22 cellular contexts compared by ENCODE assay signal in the genomic region with DNA sequence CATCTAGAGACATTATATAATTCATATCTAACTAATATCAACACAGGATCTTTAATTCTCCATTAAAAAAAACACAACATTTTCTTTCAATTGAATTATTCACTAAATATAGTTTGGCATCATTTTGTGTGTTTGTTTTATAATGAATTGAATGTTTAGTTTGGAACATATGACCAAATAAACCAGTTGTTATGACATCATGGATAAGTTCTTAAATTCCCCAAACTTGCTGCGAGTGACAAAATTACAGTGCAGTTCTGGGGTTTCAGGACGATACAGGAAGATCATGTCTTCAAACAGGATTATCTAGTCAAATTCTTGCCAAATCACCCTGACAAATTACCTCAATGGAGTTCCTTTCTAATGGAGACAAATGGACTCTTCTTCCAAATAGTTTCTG.
DNase-seq lines count a peak whose midpoint lies in the region; ATAC-seq, FAIRE-seq and TF ChIP-seq lines count a peak whose summit lies in the region.
"Had no signal": no experiment of that assay in that cellular context is flagged by ENCODE, and none has a peak within 500 bp of the region (broad histone marks: within the 10 kb centered on the region; RNA-seq: fewer than 3 reads in every experiment).

No MANE protein-coding gene starts in this region.

- DNase-seq in NCI-H82 (lab: John Stamatoyannopoulos, UW) (peak; percentile 13), NCI-H82 treated with DMSO at 0.1 percent for 48 hours (lab: John Stamatoyannopoulos, UW; ENCODE audit: unreplicated experiment) (no peak), endothelial cell of umbilical vein (ENCODE audit: low read depth, low spot score) (no peak), neural progenitor cell (ENCODE audit: low spot score) (no peak), G401 (ENCODE audit: low spot score) (no peak), thyroid gland (no peak)
- no peak for DNase-seq in stimulated activated effector memory CD8-positive, alpha-beta T cell treated with anti-CD3 and anti-CD28 coated beads, Interleukin-12 subunit alpha, Interleukin-12 subunit beta, amount 100 ng/mL, for 72 hours (ENCODE audit: low spot score in 2 of 2)
- DNase-seq: C1 segment of cervical spinal cord; Calu3; CD4-positive, alpha-beta memory T cell; COR-L47; DND-41; GDM1; H9; HFFc6 had no signal

- TF ChIP-seq POLR2A in endothelial cell of umbilical vein (IDR thresholded peaks at IDR 0.05; ENCODE audit: low read depth, low read length): no peak
- TF ChIP-seq POLR2A in thyroid gland (IDR thresholded peaks at IDR 0.05): no peak

- in situ Hi-C loops in G401 (cut with HindIII; ENCODE audit: low sequenced_read_pairs): no loop called here

- H3K4me2 ChIP-seq in endothelial cell of umbilical vein (ENCODE audit: insufficient read depth, low read length): no peak overlapping the region
- H3K4me2 ChIP-seq in neural progenitor cell: no peak overlapping the region
- H3K4me2 ChIP-seq: A549, GM23338 had no signal

- 76 to 82% methylated on average over 2 of the region's 2 CpGs for WGBS in thyroid gland, 2 donors

- peaks cover 6% of the 10 kb centered on the region for H3K4me1 Mint-ChIP-seq in neural progenitor cell
- no peaks in the 10 kb centered on the region for H3K4me1 Mint-ChIP-seq in stimulated activated effector memory CD8-positive, alpha-beta T cell treated with anti-CD3 and anti-CD28 coated beads, Interleukin-12 subunit alpha, Interleukin-12 subunit beta, amount 100 ng/mL, for 72 hours
- H3K4me1 Mint-ChIP-seq: CD4-positive, alpha-beta memory T cell; GM23338; H9 had no signal

- FAIRE-seq in A204.1 (lab: Jason Lieb, UNC) (peak; percentile 9), endothelial cell of umbilical vein (lab: Jason Lieb, UNC) (peak; percentile 15)
- FAIRE-seq: A549, GM12878, GM19239 had no signal

- H3K4me3 ChIP-seq in endothelial cell of umbilical vein (replicated peaks in 1 of 3; ENCODE audit: insufficient read depth in 1 of 3, low read depth in 1 of 3, low read length in 3 of 3): no peak overlapping the region
- no peak overlapping the region for H3K4me3 ChIP-seq in neural progenitor cell
- H3K4me3 ChIP-seq in thyroid gland (replicated peaks in 1 of 3): no peak overlapping the region
- H3K4me3 ChIP-seq: A549, GM12878, GM23338 had no signal

- TF ChIP-seq CTCF in endothelial cell of umbilical vein (IDR thresholded peaks at IDR 0.05; ENCODE audit: extremely low read depth in 1 of 2, insufficient read depth in 1 of 2, low read depth in 1 of 2, low read length in 2 of 2) (no peak), neural progenitor cell (IDR thresholded peaks at IDR 0.05) (no peak), thyroid gland (IDR thresholded peaks at IDR 0.05) (no peak)

- no peaks in the 10 kb centered on the region for H3K27me3 Mint-ChIP-seq in neural progenitor cell (ENCODE audit: insufficient read depth, low read depth)

- H3K79me2 ChIP-seq in endothelial cell of umbilical vein (ENCODE audit: control insufficient read depth, insufficient read depth, low read length): no peaks in the 10 kb centered on the region
- no peaks in the 10 kb centered on the region for H3K79me2 ChIP-seq in neural progenitor cell (ENCODE audit: low read depth)

- BruUV-seq in endothelial cell of umbilical vein (replicated peaks; lab: Mats Ljungman, UMichigan): no TSS peak

- H3K9me3 ChIP-seq in endothelial cell of umbilical vein (replicated peaks; ENCODE audit: control insufficient read depth, insufficient read depth, low read length) (no peaks in the 10 kb centered on the region), neural progenitor cell (ENCODE audit: low read depth) (no peaks in the 10 kb centered on the region), thyroid gland (no peaks in the 10 kb centered on the region)
- H3K9me3 ChIP-seq: A549 had no signal

- no peaks in the 10 kb centered on the region for H3F3A ChIP-seq in neural progenitor cell (ENCODE audit: low read depth)

- no peaks in the 10 kb centered on the region for H4K20me1 ChIP-seq in endothelial cell of umbilical vein (replicated peaks; ENCODE audit: control insufficient read depth, extremely low read depth, insufficient read depth, low read length)
- no peaks in the 10 kb centered on the region for H4K20me1 ChIP-seq in neural progenitor cell (ENCODE audit: low read depth)

- dilution Hi-C loops in endothelial cell of umbilical vein (cut with MboI; ENCODE audit: extremely low pct_ligation_motif_present, low sequenced_read_pairs): no loop called here

- POLR2A ChIA-PET in endothelial cell of umbilical vein (lab: Charles Lee): no interaction called here

- H3K9me3 Mint-ChIP-seq in neural progenitor cell: no peaks in the 10 kb centered on the region
- no peaks in the 10 kb centered on the region for H3K9me3 Mint-ChIP-seq in stimulated activated effector memory CD8-positive, alpha-beta T cell treated with anti-CD3 and anti-CD28 coated beads, Interleukin-12 subunit alpha, Interleukin-12 subunit beta, amount 100 ng/mL, for 72 hours
- H3K9me3 Mint-ChIP-seq: CD4-positive, alpha-beta memory T cell; GM23338; H9; HFFc6 had no signal

- no peaks in the 10 kb centered on the region for H3K9me1 ChIP-seq in endothelial cell of umbilical vein (replicated peaks; ENCODE audit: control insufficient read depth, extremely low read depth, insufficient read depth, low read length)

- no peaks in the 10 kb centered on the region for H3K27me3 ChIP-seq in endothelial cell of umbilical vein (ENCODE audit: control insufficient read depth in 2 of 2, insufficient read depth in 2 of 2, low read length in 2 of 2)
- no peaks in the 10 kb centered on the region for H3K27me3 ChIP-seq in neural progenitor cell
- no peaks in the 10 kb centered on the region for H3K27me3 ChIP-seq in thyroid gland

- no peak overlapping the region for H3K4me3 Mint-ChIP-seq in neural progenitor cell
- H3K4me3 Mint-ChIP-seq in stimulated activated effector memory CD8-positive, alpha-beta T cell treated with anti-CD3 and anti-CD28 coated beads, Interleukin-12 subunit alpha, Interleukin-12 subunit beta, amount 100 ng/mL, for 72 hours: no peak overlapping the region
- H3K4me3 Mint-ChIP-seq: CD4-positive, alpha-beta memory T cell; GM23338; H9; HFFc6 had no signal

- CTCF ChIA-PET in endothelial cell of umbilical vein (lab: Charles Lee): no interaction called here

- H3K4me1 ChIP-seq in endothelial cell of umbilical vein (ENCODE audit: control insufficient read depth, extremely low read depth, insufficient read depth, low read length): no peaks in the 10 kb centered on the region
- no peaks in the 10 kb centered on the region for H3K4me1 ChIP-seq in neural progenitor cell
- no peaks in the 10 kb centered on the region for H3K4me1 ChIP-seq in thyroid gland
- H3K4me1 ChIP-seq: A549 had no signal

- no peak for ATAC-seq in stimulated activated effector memory CD8-positive, alpha-beta T cell treated with anti-CD3 and anti-CD28 coated beads, Interleukin-12 subunit alpha, Interleukin-12 subunit beta, amount 100 ng/mL, for 72 hours
- ATAC-seq: A549, GM12878, GM23338, HCT116 had no signal

- no peaks in the 10 kb centered on the region for H3K36me3 ChIP-seq in endothelial cell of umbilical vein (ENCODE audit: control insufficient read depth in 2 of 2, extremely low read depth in 1 of 2, insufficient read depth in 2 of 2, low read length in 2 of 2)
- no peaks in the 10 kb centered on the region for H3K36me3 ChIP-seq in neural progenitor cell
- H3K36me3 ChIP-seq in thyroid gland: no peaks in the 10 kb centered on the region

- no peak overlapping the region for H3K27ac Mint-ChIP-seq in neural progenitor cell
- H3K27ac Mint-ChIP-seq in stimulated activated effector memory CD8-positive, alpha-beta T cell treated with anti-CD3 and anti-CD28 coated beads, Interleukin-12 subunit alpha, Interleukin-12 subunit beta, amount 100 ng/mL, for 72 hours: no peak overlapping the region
- H3K27ac Mint-ChIP-seq: CD4-positive, alpha-beta memory T cell; GM23338; H9; HFFc6 had no signal

- intact Hi-C loops in endothelial cell of umbilical vein (cut with micrococcal nuclease) (no loop called here), thyroid gland (cut with DNase I) (no loop called here)

- H2AFZ ChIP-seq in endothelial cell of umbilical vein (ENCODE audit: low read depth, low read length) (no peak overlapping the region), neural progenitor cell (replicated peaks) (peak overlapping the region; percentile 28)
- H2AFZ ChIP-seq: GM23338 had no signal

- no peak overlapping the region for H3K27ac ChIP-seq in endothelial cell of umbilical vein (ENCODE audit: insufficient read depth, low read depth, low read length)
- H3K27ac ChIP-seq in neural progenitor cell: no peak overlapping the region
- H3K27ac ChIP-seq in thyroid gland: no peak overlapping the region
- H3K27ac ChIP-seq: 22Rv1, A549 had no signal

- H3K9ac ChIP-seq in endothelial cell of umbilical vein (replicated peaks; ENCODE audit: extremely low read depth, insufficient read depth, low read length): no peak overlapping the region
- no peak overlapping the region for H3K9ac ChIP-seq in neural progenitor cell

- no peaks in the 10 kb centered on the region for H3K36me3 Mint-ChIP-seq in neural progenitor cell
- H3K36me3 Mint-ChIP-seq in stimulated activated effector memory CD8-positive, alpha-beta T cell treated with anti-CD3 and anti-CD28 coated beads, Interleukin-12 subunit alpha, Interleukin-12 subunit beta, amount 100 ng/mL, for 72 hours: no peaks in the 10 kb centered on the region
- H3K36me3 Mint-ChIP-seq: CD4-positive, alpha-beta memory T cell had no signal

TF ChIP-seq in endothelial cell of umbilical vein, 7 proteins besides CTCF, POLR2A, EP300 and RAD21:
- no peak for TF ChIP-seq EZH2 (IDR thresholded peaks at IDR 0.05; ENCODE audit: borderline replicate concordance, low read depth, low read length, severe bottlenecking)
- TF ChIP-seq, protein P1, sequence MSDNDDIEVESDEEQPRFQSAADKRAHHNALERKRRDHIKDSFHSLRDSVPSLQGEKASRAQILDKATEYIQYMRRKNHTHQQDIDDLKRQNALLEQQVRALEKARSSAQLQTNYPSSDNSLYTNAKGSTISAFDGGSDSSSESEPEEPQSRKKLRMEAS (IDR thresholded peaks at IDR 0.05; ENCODE audit: insufficient read depth, insufficient read length): no peak
- TF ChIP-seq JUN (IDR thresholded peaks at IDR 0.05; ENCODE audit: borderline replicate concordance, insufficient read depth, insufficient read length, low read depth): no peak
- TF ChIP-seq FOS (IDR thresholded peaks at IDR 0.05; ENCODE audit: borderline replicate concordance, insufficient read depth, low read length): no peak
- TF ChIP-seq MYC (IDR thresholded peaks at IDR 0.05; ENCODE audit: low read depth, low read length): no peak
- no peak for TF ChIP-seq POLR2AphosphoS5 (IDR thresholded peaks at IDR 0.05; ENCODE audit: insufficient read depth, low read depth, low read length)
- TF ChIP-seq GATA2 (IDR thresholded peaks at IDR 0.05; ENCODE audit: insufficient read depth, insufficient read length, low read depth, low read length): no peak
